ENCODE assay signal across 8 cellular contexts in genomic region chr2:47323009-47323821, GRCh38. TPM values are rescaled to one million over a fixed set of nuclear protein-coding genes. Genes with fewer than 3 reads are reported as not detected.
DNase-seq lines count a peak whose midpoint lies in the region; ATAC-seq and TF ChIP-seq lines count a peak whose summit lies in the region.

No MANE protein-coding gene starts in this region.

- H3K36me3 ChIP-seq in thyroid gland, result no peaks in the 10 kb centered on the region

- H3K9me3 ChIP-seq in thyroid gland, result no peaks in the 10 kb centered on the region

- H3K4me3 Mint-ChIP-seq in activated T-helper 1 cell treated with anti-CD3 and anti-CD28 coated beads, Interleukin-12 subunit alpha, Interleukin-12 subunit beta, Interleukin-2, Interleukin-4 antibody, amounts not matched to agents 30 ng/mL and 10 ng/mL and 1 ng/mL, durations not matched to agents 14 hours and 24 hours and 36 hours, result no peak overlapping the region

- H3K9me3 Mint-ChIP-seq in activated T-helper 1 cell treated with anti-CD3 and anti-CD28 coated beads, Interleukin-12 subunit alpha, Interleukin-12 subunit beta, Interleukin-2, Interleukin-4 antibody, amounts not matched to agents 30 ng/mL and 10 ng/mL and 1 ng/mL, durations not matched to agents 14 hours and 24 hours and 36 hours, result no peaks in the 10 kb centered on the region

- peak; percentile 74 for TF ChIP-seq CTCF in LNCAP (IDR thresholded peaks at IDR 0.05)
- peak; percentile 98 for TF ChIP-seq CTCF in fibroblast of villous mesenchyme (IDR thresholded peaks at IDR 0.05; ENCODE audit: insufficient read depth, low read depth, low read length)
- TF ChIP-seq CTCF in omental fat pad (IDR thresholded peaks at IDR 0.05), result peak in 2 of 3 donors; percentile 52 to 93
- peak; percentile 83 to 100 (median 96) for TF ChIP-seq CTCF in thyroid gland (IDR thresholded peaks at IDR 0.05)

- no peaks in the 10 kb centered on the region for H3K36me3 Mint-ChIP-seq in activated T-helper 1 cell treated with anti-CD3 and anti-CD28 coated beads, Interleukin-12 subunit alpha, Interleukin-12 subunit beta, Interleukin-2, Interleukin-4 antibody, amounts not matched to agents 30 ng/mL and 10 ng/mL and 1 ng/mL, durations not matched to agents 14 hours and 24 hours and 36 hours (ENCODE audit: low read depth)

- TF ChIP-seq POLR2A in thyroid gland (IDR thresholded peaks at IDR 0.05), result no peak

- H3K4me3 ChIP-seq in fibroblast of villous mesenchyme (ENCODE audit: low read depth, low read length) (no peak overlapping the region), thyroid gland (replicated peaks in 1 of 3) (no peak overlapping the region)

- H3K27me3 Mint-ChIP-seq in activated T-helper 1 cell treated with anti-CD3 and anti-CD28 coated beads, Interleukin-12 subunit alpha, Interleukin-12 subunit beta, Interleukin-2, Interleukin-4 antibody, amounts not matched to agents 30 ng/mL and 10 ng/mL and 1 ng/mL, durations not matched to agents 14 hours and 24 hours and 36 hours (ENCODE audit: insufficient read depth), result peaks cover 14% of the 10 kb centered on the region

- ATAC-seq in GM21786 (IDR thresholded peaks at IDR 0.05; ENCODE audit: unreplicated experiment) (peak; percentile 82), omental fat pad (ENCODE audit: low FRiP score) (peak; percentile 91)

- H3K27me3 ChIP-seq in thyroid gland, result no peaks in the 10 kb centered on the region

- no peak overlapping the region for H3K27ac Mint-ChIP-seq in activated T-helper 1 cell treated with anti-CD3 and anti-CD28 coated beads, Interleukin-12 subunit alpha, Interleukin-12 subunit beta, Interleukin-2, Interleukin-4 antibody, amounts not matched to agents 30 ng/mL and 10 ng/mL and 1 ng/mL, durations not matched to agents 14 hours and 24 hours and 36 hours

- no peak overlapping the region for H3K27ac ChIP-seq in thyroid gland

- 23 to 31% methylated on average over 11 to 12 of the region's 12 CpGs for WGBS in thyroid gland, 2 donors

- no peaks in the 10 kb centered on the region for H3K4me1 Mint-ChIP-seq in activated T-helper 1 cell treated with anti-CD3 and anti-CD28 coated beads, Interleukin-12 subunit alpha, Interleukin-12 subunit beta, Interleukin-2, Interleukin-4 antibody, amounts not matched to agents 30 ng/mL and 10 ng/mL and 1 ng/mL, durations not matched to agents 14 hours and 24 hours and 36 hours (ENCODE audit: low read depth)

- peaks cover 0 to 4% of the 10 kb centered on the region in 2 donors for H3K4me1 ChIP-seq in thyroid gland

- intact Hi-C loops in activated T-helper 1 cell treated with anti-CD3 and anti-CD28 coated beads, Interleukin-12 subunit alpha, Interleukin-12 subunit beta, Interleukin-2, Interleukin-4 antibody, amounts not matched to agents 30 ng/mL and 10 ng/mL and 1 ng/mL, durations not matched to agents 14 hours and 24 hours and 36 hours (cut with micrococcal nuclease), result loop anchor here (1.0 kb wide), 2 partner anchors 404 to 691 kb away; no protein-coding TSS in a partner anchor
- intact Hi-C loops in thyroid gland (cut with DNase I), result loop anchor here (10.0 kb wide), 1 partner anchor 408 kb away; the partner anchor contains the start of gene MCFD2

- peak; percentile 95 for DNase-seq in ELF-1 (ENCODE audit: low read depth, low spot score)
- DNase-seq in RPMI7951 (ENCODE audit: low read depth), result peak; percentile 69
- DNase-seq in activated T-helper 1 cell treated with anti-CD3 and anti-CD28 coated beads, Interleukin-12 subunit alpha, Interleukin-12 subunit beta, Interleukin-2, Interleukin-4 antibody, amounts not matched to agents 30 ng/mL and 10 ng/mL and 1 ng/mL, durations not matched to agents 14 hours and 24 hours and 36 hours (ENCODE audit: low spot score), result peak; percentile 49
- peak; percentile 71 for DNase-seq in fibroblast of villous mesenchyme (ENCODE audit: low read depth)
- DNase-seq in omental fat pad (ENCODE audit: low spot score), result peak; percentile 60
- peak; percentile 76 to 78 for DNase-seq in thyroid gland

RNA-seq across cellular contexts. Expression of gene EPCAM, which starts 45.9 kb away (rescaled TPM):
- total RNA-seq in RPMI7951 (2014; rRNA removed; shearing (Covaris generic)), result not detected in 2 replicates
- 0.29 TPM in 1 of 2 replicates, not detected in the other for total RNA-seq in activated T-helper 1 cell treated with anti-CD3 and anti-CD28 coated beads, Interleukin-12 subunit alpha, Interleukin-12 subunit beta, Interleukin-2, Interleukin-4 antibody, amounts not matched to agents 30 ng/mL and 10 ng/mL and 1 ng/mL, durations not matched to agents 14 hours and 24 hours and 36 hours
- total RNA-seq in fibroblast of villous mesenchyme (under 0.01 and 1.3 TPM in 2 replicates), omental fat pad (under 1 TPM in 1 of 4 donors, not detected in 3; 0.46 TPM), thyroid gland (100 to 1,000 TPM; 162 to 220 (median 183) TPM)

Comparison
In these comparisons a context has a peak if more than half of its experiments do, and no peak if none do; other contexts are left out.
1. RNA of gene EPCAM, which starts 45.9 kb away (total RNA-seq): 162 to 220 TPM in thyroid gland; under 0.01 to 1.3 TPM in fibroblast of villous mesenchyme, 0.46 TPM in omental fat pad, 0.29 TPM in activated T-helper 1 cell treated with anti-CD3 and anti-CD28 coated beads, Interleukin-12 subunit alpha, Interleukin-12 subunit beta, Interleukin-2, Interleukin-4 antibody, amounts not matched to agents 30 ng/mL and 10 ng/mL and 1 ng/mL, durations not matched to agents 14 hours and 24 hours and 36 hours and not detected in RPMI7951; every median in the first group is over 10 times any median in the second.
2. Peak in every context shown above with its lines, with median percentiles within 50 percentile points of each other: DNase-seq and CTCF ChIP-seq.